In genomic region chr12:93134893-93135285, GRCh38 we compare ENCODE assay signal across 1 cellular context.
TF ChIP-seq lines count a peak whose summit lies in the region.

No MANE protein-coding gene starts in this region.

TF ChIP-seq in K562, 482 proteins besides CTCF, POLR2A, EP300 and RAD21 (continued from another document):
- no peak for TF ChIP-seq ZBTB11 (CRISPR knock-in tag; IDR thresholded peaks at IDR 0.05)
- TF ChIP-seq ZFP30 (CRISPR knock-in tag; IDR thresholded peaks at IDR 0.05; ENCODE audit: borderline replicate concordance), result no peak
- no peak for TF ChIP-seq ZNF76 (CRISPR knock-in tag; IDR thresholded peaks at IDR 0.05; ENCODE audit: borderline replicate concordance)
- no peak for TF ChIP-seq CAMTA2 (CRISPR knock-in tag; conservative IDR thresholded peaks at IDR 0.05)
- TF ChIP-seq NR0B1 (IDR thresholded peaks at IDR 0.05; ENCODE audit: partially characterized antibody), result no peak
- no peak for TF ChIP-seq AFF4 (CRISPR knock-in tag; IDR thresholded peaks at IDR 0.05)
